Comparison of ENCODE assay signal across 16 cellular contexts in the genomic region with DNA sequence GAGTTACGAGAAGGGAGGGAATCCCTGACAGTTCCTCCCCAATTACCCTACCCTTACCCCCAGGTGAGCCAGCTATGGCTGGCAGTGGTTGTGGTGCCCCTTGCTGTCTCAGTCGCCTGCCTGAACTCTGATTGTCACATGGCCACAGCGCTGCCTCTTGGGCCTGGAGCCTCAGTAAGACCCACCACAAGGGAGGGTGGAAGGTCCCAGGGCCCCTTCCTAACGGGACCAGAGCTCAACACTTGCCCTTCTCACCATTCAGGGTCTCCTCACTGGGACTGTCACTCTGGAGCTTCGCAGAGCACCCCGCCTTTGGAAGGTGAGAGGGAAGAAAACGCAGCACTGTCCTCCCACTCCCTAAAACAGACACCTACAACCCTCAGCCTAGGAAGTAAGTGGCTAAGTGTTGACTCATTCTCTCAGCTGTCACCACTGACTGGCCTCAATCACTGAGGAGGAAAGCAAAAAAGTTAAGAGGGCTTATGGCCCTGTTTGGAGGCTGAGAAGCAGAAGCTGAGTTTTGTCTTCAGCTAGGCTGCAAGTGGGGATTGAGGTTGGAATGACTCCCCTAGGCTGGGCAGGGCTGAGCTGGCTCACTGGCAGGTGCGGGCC. TPM values are rescaled to one million over a fixed set of nuclear protein-coding genes. Genes with fewer than 3 reads are reported as not detected.
A peak's percentile ranks its signal among the peaks of the same experiment; 100 is the strongest.
DNase-seq lines count a peak whose midpoint lies in the region; ATAC-seq and TF ChIP-seq lines count a peak whose summit lies in the region.
"Had no signal": no experiment of that assay in that cellular context is flagged by ENCODE, and none has a peak within 500 bp of the region (broad histone marks: within the 10 kb centered on the region; RNA-seq: fewer than 3 reads in every experiment).

No MANE protein-coding gene starts in this region.

- no peaks in the 10 kb centered on the region for H3K9me3 Mint-ChIP-seq in activated naive CD4-positive, alpha-beta T cell treated with anti-CD3 and anti-CD28 coated beads, Interleukin-2, amount 50 U/mL, for 72 hours

- DNase-seq in ACHN (peak; percentile 43), islet precursor cell (peak; percentile 76), NCI-H2107 treated with DMSO at 0.1 percent for 48 hours (lab: John Stamatoyannopoulos, UW; ENCODE audit: unreplicated experiment) (no peak), activated gamma-delta T cell (lab: John Stamatoyannopoulos, UW) (no peak)
- DNase-seq in activated naive CD4-positive, alpha-beta T cell treated with anti-CD3 and anti-CD28 coated beads, Interleukin-2, amount 50 U/mL, for 72 hours (ENCODE audit: low spot score in 2 of 2): no peak
- DNase-seq in stimulated activated CD4-positive, alpha-beta T cell treated with anti-CD3 and anti-CD28 coated beads, Interleukin-2, amount 100 ng/mL, for 48 hours: no peak
- DNase-seq: kidney; stimulated activated CD4-positive, alpha-beta T cell treated with anti-CD3 and anti-CD28 coated beads, Interleukin-2, amount 100 ng/mL, for 24 hours had no signal

- H3K36me3 ChIP-seq in HEK293 (ENCODE audit: control insufficient read depth in 2 of 2, insufficient read depth in 1 of 2, low read length in 2 of 2): no peaks in the 10 kb centered on the region
- H3K36me3 ChIP-seq: ascending aorta, neutrophil had no signal

- in situ Hi-C loops in ACHN (cut with HindIII; ENCODE audit: low pct_ligation_motif_present, low pct_unique_long_range_greater_than_20kb, low sequenced_read_pairs): no loop called here

- H3K27ac ChIP-seq in HEK293 (ENCODE audit: extremely low read depth, low read depth, low read length): no peak overlapping the region
- H3K27ac ChIP-seq: ascending aorta, neutrophil had no signal

- POLR2A ChIA-PET in HEK293 (lab: Yijun Ruan, JAX): interaction anchor here (1.3 kb wide), 2 partner anchors 10 to 31 kb away, joined by 3 to 4 read pairs; a partner anchor contains a TSS

- no peak for ATAC-seq in activated naive CD4-positive, alpha-beta T cell treated with anti-CD3 and anti-CD28 coated beads, Interleukin-2, amount 50 U/mL, for 72 hours
- ATAC-seq in GM21576 (IDR thresholded peaks at IDR 0.05; ENCODE audit: unreplicated experiment): no peak

- peaks cover 6 to 13% of the 10 kb centered on the region in 2 donors for H3K36me3 Mint-ChIP-seq in activated naive CD4-positive, alpha-beta T cell treated with anti-CD3 and anti-CD28 coated beads, Interleukin-2, amount 50 U/mL, for 72 hours

- peaks cover 22% of the 10 kb centered on the region for H3K4me1 ChIP-seq in HEK293 (ENCODE audit: control insufficient read depth, insufficient read depth, low read length)

- CTCF ChIA-PET in HEK293 (lab: Yijun Ruan, JAX): interaction anchor here (0.7 to 10.4 kb wide), 10 partner anchors 8 to 131 kb away, joined by 3 to 175 read pairs (median 12); a partner anchor contains a TSS

- no peak for TF ChIP-seq CTCF in HEK293 (tag by site-specific recombination; IDR thresholded peaks at IDR 0.05)

- H3K9me3 ChIP-seq in HEK293 (ENCODE audit: control insufficient read depth, insufficient read depth, low read depth, low read length): no peaks in the 10 kb centered on the region
- H3K9me3 ChIP-seq: ascending aorta, neutrophil had no signal

- no peak overlapping the region for H3K4me3 ChIP-seq in HEK293 (ENCODE audit: low read depth, low read length)

- peak overlapping the region; percentile 69 to 99 for H3K27ac Mint-ChIP-seq in activated naive CD4-positive, alpha-beta T cell treated with anti-CD3 and anti-CD28 coated beads, Interleukin-2, amount 50 U/mL, for 72 hours

TF ChIP-seq in HEK293, 187 proteins besides CTCF, POLR2A, EP300 and RAD21:
- TF ChIP-seq ZFHX2 (tag by site-specific recombination; conservative IDR thresholded peaks at IDR 0.05): peak; percentile 62
- no peak for TF ChIP-seq YY2 (tag by site-specific recombination; IDR thresholded peaks at IDR 0.05)
- TF ChIP-seq PRDM1 (tag by site-specific recombination; IDR thresholded peaks at IDR 0.05): 0 out of 2 replicates have a peak, but pooled peaks have one; percentile 12
- TF ChIP-seq ZNF433 (tag by site-specific recombination; IDR thresholded peaks at IDR 0.05; ENCODE audit: low read depth): no peak
- TF ChIP-seq ZNF558 (tag by site-specific recombination; IDR thresholded peaks at IDR 0.05): no peak
- TF ChIP-seq, protein P1, sequence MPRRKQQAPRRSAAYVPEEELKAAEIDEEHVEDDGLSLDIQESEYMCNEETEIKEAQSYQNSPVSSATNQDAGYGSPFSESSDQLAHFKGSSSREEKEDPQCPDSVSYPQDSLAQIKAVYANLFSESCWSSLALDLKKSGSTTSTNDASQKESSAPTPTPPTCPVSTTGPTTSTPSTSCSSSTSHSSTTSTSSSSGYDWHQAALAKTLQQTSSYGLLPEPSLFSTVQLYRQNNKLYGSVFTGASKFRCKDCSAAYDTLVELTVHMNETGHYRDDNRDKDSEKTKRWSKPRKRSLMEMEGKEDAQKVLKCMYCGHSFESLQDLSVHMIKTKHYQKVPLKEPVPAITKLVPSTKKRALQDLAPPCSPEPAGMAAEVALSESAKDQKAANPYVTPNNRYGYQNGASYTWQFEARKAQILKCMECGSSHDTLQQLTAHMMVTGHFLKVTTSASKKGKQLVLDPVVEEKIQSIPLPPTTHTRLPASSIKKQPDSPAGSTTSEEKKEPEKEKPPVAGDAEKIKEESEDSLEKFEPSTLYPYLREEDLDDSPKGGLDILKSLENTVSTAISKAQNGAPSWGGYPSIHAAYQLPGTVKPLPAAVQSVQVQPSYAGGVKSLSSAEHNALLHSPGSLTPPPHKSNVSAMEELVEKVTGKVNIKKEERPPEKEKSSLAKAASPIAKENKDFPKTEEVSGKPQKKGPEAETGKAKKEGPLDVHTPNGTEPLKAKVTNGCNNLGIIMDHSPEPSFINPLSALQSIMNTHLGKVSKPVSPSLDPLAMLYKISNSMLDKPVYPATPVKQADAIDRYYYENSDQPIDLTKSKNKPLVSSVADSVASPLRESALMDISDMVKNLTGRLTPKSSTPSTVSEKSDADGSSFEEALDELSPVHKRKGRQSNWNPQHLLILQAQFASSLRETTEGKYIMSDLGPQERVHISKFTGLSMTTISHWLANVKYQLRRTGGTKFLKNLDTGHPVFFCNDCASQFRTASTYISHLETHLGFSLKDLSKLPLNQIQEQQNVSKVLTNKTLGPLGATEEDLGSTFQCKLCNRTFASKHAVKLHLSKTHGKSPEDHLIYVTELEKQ (tag by site-specific recombination; IDR thresholded peaks at IDR 0.05; ENCODE audit: borderline replicate concordance): peak; percentile 23; the same call in 1 of the 2 replicates
- 0 out of 2 replicates have a peak, but pooled peaks have one; percentile 39 for TF ChIP-seq EGR2 (tag by site-specific recombination; IDR thresholded peaks at IDR 0.05; ENCODE audit: low read depth)

RNA-seq across cellular contexts. Expression of a gene that starts 1.0 kb away (rescaled TPM):
- total RNA-seq in activated naive CD4-positive, alpha-beta T cell treated with anti-CD3 and anti-CD28 coated beads, Interleukin-2, amount 50 U/mL, for 72 hours: under 1 TPM in 1 of 2 donors, not detected in 1; 0.25 TPM
- total RNA-seq: ascending aorta, epithelial cell of proximal tubule, RPMI7951 had no signal

RNA-seq across cellular contexts. Expression of a gene that starts 3.5 kb away (rescaled TPM):
- total RNA-seq in activated naive CD4-positive, alpha-beta T cell treated with anti-CD3 and anti-CD28 coated beads, Interleukin-2, amount 50 U/mL, for 72 hours: 10 to 100 TPM; 10.0 to 21.9 TPM

RNA-seq across cellular contexts. Expression of a gene that starts 31.8 kb away (rescaled TPM):
- under 1 TPM in 1 of 2 donors, not detected in 1; 0.23 TPM for total RNA-seq in activated naive CD4-positive, alpha-beta T cell treated with anti-CD3 and anti-CD28 coated beads, Interleukin-2, amount 50 U/mL, for 72 hours

RNA-seq across cellular contexts. Expression of a gene that starts 44.3 kb away (rescaled TPM):
- not detected for total RNA-seq in activated naive CD4-positive, alpha-beta T cell treated with anti-CD3 and anti-CD28 coated beads, Interleukin-2, amount 50 U/mL, for 72 hours
- total RNA-seq: ascending aorta, epithelial cell of proximal tubule, HT1080, kidney, RPMI7951, subcutaneous adipose tissue had no signal

RNA-seq across cellular contexts. Expression of a gene that starts 54.0 kb away (rescaled TPM):
- not detected for total RNA-seq in activated naive CD4-positive, alpha-beta T cell treated with anti-CD3 and anti-CD28 coated beads, Interleukin-2, amount 50 U/mL, for 72 hours
- total RNA-seq: ascending aorta, epithelial cell of proximal tubule, HT1080, kidney, RPMI7951, subcutaneous adipose tissue had no signal

Comparison
In these comparisons a context has a peak if more than half of its experiments do, and no peak if none do; other contexts are left out.
1. DNase-seq: peak in ACHN (single experiment) and islet precursor cell (single experiment); none in activated naive CD4-positive, alpha-beta T cell treated with anti-CD3 and anti-CD28 coated beads, Interleukin-2, amount 50 U/mL, for 72 hours (0 of 2), NCI-H2107 treated with DMSO at 0.1 percent for 48 hours (single experiment), activated gamma-delta T cell (single experiment) and stimulated activated CD4-positive, alpha-beta T cell treated with anti-CD3 and anti-CD28 coated beads, Interleukin-2, amount 100 ng/mL, for 48 hours (0 of 2).